In genomic region chr5:109750407-109750806, GRCh38 we compare ENCODE assay signal across 19 cellular contexts.
A peak's percentile ranks its signal among the peaks of the same experiment; 100 is the strongest.
DNase-seq lines count a peak whose midpoint lies in the region; ATAC-seq lines count a peak whose summit lies in the region.
"Had no signal": no experiment of that assay in that cellular context is flagged by ENCODE, and none has a peak within 500 bp of the region (broad histone marks: within the 10 kb centered on the region; RNA-seq: fewer than 3 reads in every experiment).

No MANE protein-coding gene starts in this region.

- no peak for DNase-seq in activated naive CD8-positive, alpha-beta T cell treated with anti-CD3 and anti-CD28 coated beads, Interleukin-2, amount 50 U/mL, for 24 hours
- peak; percentile 50 for DNase-seq in iris pigment epithelial cell (ENCODE audit: low read depth)
- DNase-seq in posterior vena cava (ENCODE audit: low spot score), result no peak
- DNase-seq in NCI-H510A treated with DMSO at 0.1 percent for 48 hours (lab: John Stamatoyannopoulos, UW), result no peak
- DNase-seq: CD4-positive, alpha-beta memory T cell; COR-L47; DMS53; KBM-7; NCI-H1048; NCI-H1417; NCI-H1694; NCI-H2029 treated with DMSO at 0.1 percent for 48 hours; NCI-H446 treated with DMSO at 0.1 percent for 48 hours; NCI-H526 treated with DMSO at 0.1 percent for 48 hours; Right ventricle myocardium superior; RPMI8226 had no signal

- intact Hi-C loops in posterior vena cava (cut with DNase I), result no loop called here

- ATAC-seq in activated naive CD8-positive, alpha-beta T cell treated with anti-CD3 and anti-CD28 coated beads, Interleukin-2, amount 50 U/mL, for 24 hours, result no peak
- ATAC-seq in GM18511 (IDR thresholded peaks at IDR 0.05; ENCODE audit: unreplicated experiment), result no peak

- H3K36me3 Mint-ChIP-seq in activated naive CD8-positive, alpha-beta T cell, result peaks cover 19% of the 10 kb centered on the region
- peaks cover 27% of the 10 kb centered on the region for H3K36me3 Mint-ChIP-seq in activated naive CD8-positive, alpha-beta T cell treated with anti-CD3 and anti-CD28 coated beads, Interleukin-2, amount 50 U/mL, for 24 hours (ENCODE audit: low read depth)
- peaks cover 8% of the 10 kb centered on the region for H3K36me3 Mint-ChIP-seq in IgD-negative memory B cell

- H3K27me3 Mint-ChIP-seq in activated naive CD8-positive, alpha-beta T cell, result no peaks in the 10 kb centered on the region
- H3K27me3 Mint-ChIP-seq in activated naive CD8-positive, alpha-beta T cell treated with anti-CD3 and anti-CD28 coated beads, Interleukin-2, amount 50 U/mL, for 24 hours, result no peaks in the 10 kb centered on the region
- no peaks in the 10 kb centered on the region for H3K27me3 Mint-ChIP-seq in IgD-negative memory B cell
- H3K27me3 Mint-ChIP-seq: CD4-positive, alpha-beta memory T cell had no signal

- H3K9me3 Mint-ChIP-seq in activated naive CD8-positive, alpha-beta T cell (ENCODE audit: low read depth), result peaks cover 6% of the 10 kb centered on the region
- peaks cover 6% of the 10 kb centered on the region for H3K9me3 Mint-ChIP-seq in activated naive CD8-positive, alpha-beta T cell treated with anti-CD3 and anti-CD28 coated beads, Interleukin-2, amount 50 U/mL, for 24 hours
- H3K9me3 Mint-ChIP-seq in IgD-negative memory B cell, result no peaks in the 10 kb centered on the region
- H3K9me3 Mint-ChIP-seq: CD4-positive, alpha-beta memory T cell had no signal

- peaks cover 65% of the 10 kb centered on the region for H3K4me1 Mint-ChIP-seq in activated naive CD8-positive, alpha-beta T cell (ENCODE audit: low read depth)
- H3K4me1 Mint-ChIP-seq in activated naive CD8-positive, alpha-beta T cell treated with anti-CD3 and anti-CD28 coated beads, Interleukin-2, amount 50 U/mL, for 24 hours, result peaks cover 40% of the 10 kb centered on the region
- H3K4me1 Mint-ChIP-seq in IgD-negative memory B cell, result peaks cover 12 to 31% (median 26%) of the 10 kb centered on the region in 3 donors

- peak overlapping the region; percentile 22 for H3K27ac Mint-ChIP-seq in activated naive CD8-positive, alpha-beta T cell
- no peak overlapping the region for H3K27ac Mint-ChIP-seq in activated naive CD8-positive, alpha-beta T cell treated with anti-CD3 and anti-CD28 coated beads, Interleukin-2, amount 50 U/mL, for 24 hours
- peak overlapping the region in 2 of 3 donors; percentile 13 to 32 for H3K27ac Mint-ChIP-seq in IgD-negative memory B cell

- no peak overlapping the region for H3K4me3 Mint-ChIP-seq in activated naive CD8-positive, alpha-beta T cell
- H3K4me3 Mint-ChIP-seq in activated naive CD8-positive, alpha-beta T cell treated with anti-CD3 and anti-CD28 coated beads, Interleukin-2, amount 50 U/mL, for 24 hours, result no peak overlapping the region
- no peak overlapping the region for H3K4me3 Mint-ChIP-seq in IgD-negative memory B cell
